8 cellular contexts compared by ENCODE assay signal in the genomic region with DNA sequence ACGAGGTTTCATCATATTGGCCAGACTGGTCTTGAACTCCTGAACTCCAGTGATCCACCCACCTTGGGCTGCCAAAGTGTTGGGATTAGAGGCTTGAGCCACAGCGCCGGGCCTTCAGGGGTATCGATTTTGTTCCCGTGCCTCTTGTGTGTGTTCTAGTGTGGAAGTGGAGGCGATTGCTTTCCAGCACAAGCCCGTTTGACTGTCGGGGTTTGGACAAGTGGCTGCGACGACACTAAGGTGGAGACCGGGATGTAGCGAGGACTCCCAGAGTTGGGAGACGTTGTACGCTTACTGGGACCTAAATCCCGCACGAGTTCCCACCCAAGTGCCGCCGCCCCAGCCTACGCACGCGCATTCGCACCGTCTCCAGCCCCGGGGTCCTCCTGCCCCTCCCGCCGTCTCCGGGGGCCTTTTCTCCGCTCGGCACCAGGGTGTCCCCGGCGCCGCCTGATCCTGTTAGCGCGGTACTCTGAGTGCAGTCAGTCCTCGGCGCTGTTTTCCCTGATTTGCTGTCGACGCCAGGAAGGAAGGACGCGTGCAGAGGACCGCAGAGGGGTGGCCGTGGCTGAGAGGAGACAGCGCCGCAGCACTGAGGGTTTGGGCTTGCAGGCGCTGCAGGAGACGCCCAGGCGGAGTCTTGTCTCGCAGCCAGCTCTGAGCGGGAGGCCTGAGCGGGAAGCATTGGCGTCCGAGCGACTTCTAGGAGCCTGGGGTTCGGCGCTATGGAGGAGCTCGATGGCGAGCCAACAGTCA. TPM values are rescaled to one million over a fixed set of nuclear protein-coding genes. Genes with fewer than 3 reads are reported as not detected.
DNase-seq lines count a peak whose midpoint lies in the region; ATAC-seq and TF ChIP-seq lines count a peak whose summit lies in the region.

A gene with protein sequence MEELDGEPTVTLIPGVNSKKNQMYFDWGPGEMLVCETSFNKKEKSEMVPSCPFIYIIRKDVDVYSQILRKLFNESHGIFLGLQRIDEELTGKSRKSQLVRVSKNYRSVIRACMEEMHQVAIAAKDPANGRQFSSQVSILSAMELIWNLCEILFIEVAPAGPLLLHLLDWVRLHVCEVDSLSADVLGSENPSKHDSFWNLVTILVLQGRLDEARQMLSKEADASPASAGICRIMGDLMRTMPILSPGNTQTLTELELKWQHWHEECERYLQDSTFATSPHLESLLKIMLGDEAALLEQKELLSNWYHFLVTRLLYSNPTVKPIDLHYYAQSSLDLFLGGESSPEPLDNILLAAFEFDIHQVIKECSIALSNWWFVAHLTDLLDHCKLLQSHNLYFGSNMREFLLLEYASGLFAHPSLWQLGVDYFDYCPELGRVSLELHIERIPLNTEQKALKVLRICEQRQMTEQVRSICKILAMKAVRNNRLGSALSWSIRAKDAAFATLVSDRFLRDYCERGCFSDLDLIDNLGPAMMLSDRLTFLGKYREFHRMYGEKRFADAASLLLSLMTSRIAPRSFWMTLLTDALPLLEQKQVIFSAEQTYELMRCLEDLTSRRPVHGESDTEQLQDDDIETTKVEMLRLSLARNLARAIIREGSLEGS (plus strand): TSS at position 643 of the 756 bp plus-strand sequence. CDS start 83 bp downstream, at position 726.

- H3K27ac ChIP-seq in liver (ENCODE audit: low read depth in 1 of 2, low read length in 2 of 2), result peak within 1 kb of the TSS; percentile 93 to 94

- TF ChIP-seq RAD21 in liver (IDR thresholded peaks at IDR 0.05), result peak in 1 of 2 donors; percentile 18

- H3K4me3 ChIP-seq in liver (ENCODE audit: low read depth in 1 of 3, low read length in 3 of 3), result peak within 1 kb of the TSS; percentile 83 to 99 (median 95)

- ATAC-seq in GM19324 (IDR thresholded peaks at IDR 0.05; ENCODE audit: low FRiP score, unreplicated experiment), result peak; percentile 81
- ATAC-seq in HG03571 (IDR thresholded peaks at IDR 0.05; ENCODE audit: unreplicated experiment), result peak; percentile 70

- DNase-seq in AML-193 (lab: John Stamatoyannopoulos, UW), result peak; percentile 92
- peak; percentile 99 for DNase-seq in NCI-H82 (lab: John Stamatoyannopoulos, UW)
- peak; percentile 93 to 96 for DNase-seq in activated CD4-positive, alpha-beta T cell treated with anti-CD3 and anti-CD28 coated beads, Interleukin-2, amount 50 U/mL, for 48 hours
- DNase-seq in dermis microvascular lymphatic vessel endothelial cell (ENCODE audit: low read depth in 2 of 2), result peak; percentile 79 to 94
- DNase-seq in stimulated activated CD4-positive, alpha-beta T cell treated with anti-CD3 and anti-CD28 coated beads, Interleukin-4, amount 100 ng/mL, for 1 hour, result peak; percentile 94

- no peaks in the 10 kb centered on the region for H3K9me3 ChIP-seq in liver (ENCODE audit: control insufficient read depth in 4 of 4, low read length in 3 of 4)

- H3K27me3 ChIP-seq in liver (ENCODE audit: control insufficient read depth in 4 of 4, insufficient read depth in 4 of 4, low read length in 3 of 4), result no peaks in the 10 kb centered on the region

- H3K9ac ChIP-seq in liver (ENCODE audit: low read depth in 1 of 2, low read length in 2 of 2), result peak within 1 kb of the TSS; percentile 90

- peaks cover 2 to 9% (median 6%) of the 10 kb centered on the region in 4 donors for H3K36me3 ChIP-seq in liver (ENCODE audit: control insufficient read depth in 4 of 4, insufficient read depth in 3 of 4, low read depth in 1 of 4, low read length in 3 of 4)

- H3K4me1 ChIP-seq in liver (ENCODE audit: control insufficient read depth in 4 of 4, insufficient read depth in 4 of 4, low read length in 3 of 4), result peaks cover 9 to 30% (median 19%) of the 10 kb centered on the region in 4 donors

- under 1% methylated on average over 57 of the region's 57 CpGs for WGBS in liver

- TF ChIP-seq CTCF in liver (IDR thresholded peaks at IDR 0.05; ENCODE audit: low read depth, low read length, missing input control), result no peak

TF ChIP-seq in liver, 16 proteins besides CTCF, POLR2A, EP300 and RAD21:
- TF ChIP-seq YY1 (IDR thresholded peaks at IDR 0.05) (peak; percentile 83), SP1 (IDR thresholded peaks at IDR 0.05) (peak; percentile 56), JUND (IDR thresholded peaks at IDR 0.05) (no peak), RXRA (IDR thresholded peaks at IDR 0.05) (peak; percentile 20 to 60), TAF1 (conservative IDR thresholded peaks at IDR 0.05) (peak; percentile 39), FOXA2 (IDR thresholded peaks at IDR 0.05) (no peak), NR2F2 (IDR thresholded peaks at IDR 0.05) (no peak), EGR1 (IDR thresholded peaks at IDR 0.05; ENCODE audit: low read depth in 2 of 2) (no peak), HNF4G (IDR thresholded peaks at IDR 0.05) (no peak), HNF4A (conservative IDR thresholded peaks at IDR 0.05) (peak; percentile 16 to 55), FOXA1 (IDR thresholded peaks at IDR 0.05) (no peak), GABPA (IDR thresholded peaks at IDR 0.05 in 1 of 2, conservative IDR thresholded peaks at IDR 0.05 in 1 of 2) (peak in 1 of 2 donors; percentile 56)
- TF ChIP-seq, protein P1, sequence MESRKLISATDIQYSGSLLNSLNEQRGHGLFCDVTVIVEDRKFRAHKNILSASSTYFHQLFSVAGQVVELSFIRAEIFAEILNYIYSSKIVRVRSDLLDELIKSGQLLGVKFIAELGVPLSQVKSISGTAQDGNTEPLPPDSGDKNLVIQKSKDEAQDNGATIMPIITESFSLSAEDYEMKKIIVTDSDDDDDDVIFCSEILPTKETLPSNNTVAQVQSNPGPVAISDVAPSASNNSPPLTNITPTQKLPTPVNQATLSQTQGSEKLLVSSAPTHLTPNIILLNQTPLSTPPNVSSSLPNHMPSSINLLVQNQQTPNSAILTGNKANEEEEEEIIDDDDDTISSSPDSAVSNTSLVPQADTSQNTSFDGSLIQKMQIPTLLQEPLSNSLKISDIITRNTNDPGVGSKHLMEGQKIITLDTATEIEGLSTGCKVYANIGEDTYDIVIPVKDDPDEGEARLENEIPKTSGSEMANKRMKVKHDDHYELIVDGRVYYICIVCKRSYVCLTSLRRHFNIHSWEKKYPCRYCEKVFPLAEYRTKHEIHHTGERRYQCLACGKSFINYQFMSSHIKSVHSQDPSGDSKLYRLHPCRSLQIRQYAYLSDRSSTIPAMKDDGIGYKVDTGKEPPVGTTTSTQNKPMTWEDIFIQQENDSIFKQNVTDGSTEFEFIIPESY (IDR thresholded peaks at IDR 0.05), result peak; percentile 90
- TF ChIP-seq, protein P2, sequence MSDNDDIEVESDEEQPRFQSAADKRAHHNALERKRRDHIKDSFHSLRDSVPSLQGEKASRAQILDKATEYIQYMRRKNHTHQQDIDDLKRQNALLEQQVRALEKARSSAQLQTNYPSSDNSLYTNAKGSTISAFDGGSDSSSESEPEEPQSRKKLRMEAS (IDR thresholded peaks at IDR 0.05), result peak; percentile 49
- TF ChIP-seq, protein P3, sequence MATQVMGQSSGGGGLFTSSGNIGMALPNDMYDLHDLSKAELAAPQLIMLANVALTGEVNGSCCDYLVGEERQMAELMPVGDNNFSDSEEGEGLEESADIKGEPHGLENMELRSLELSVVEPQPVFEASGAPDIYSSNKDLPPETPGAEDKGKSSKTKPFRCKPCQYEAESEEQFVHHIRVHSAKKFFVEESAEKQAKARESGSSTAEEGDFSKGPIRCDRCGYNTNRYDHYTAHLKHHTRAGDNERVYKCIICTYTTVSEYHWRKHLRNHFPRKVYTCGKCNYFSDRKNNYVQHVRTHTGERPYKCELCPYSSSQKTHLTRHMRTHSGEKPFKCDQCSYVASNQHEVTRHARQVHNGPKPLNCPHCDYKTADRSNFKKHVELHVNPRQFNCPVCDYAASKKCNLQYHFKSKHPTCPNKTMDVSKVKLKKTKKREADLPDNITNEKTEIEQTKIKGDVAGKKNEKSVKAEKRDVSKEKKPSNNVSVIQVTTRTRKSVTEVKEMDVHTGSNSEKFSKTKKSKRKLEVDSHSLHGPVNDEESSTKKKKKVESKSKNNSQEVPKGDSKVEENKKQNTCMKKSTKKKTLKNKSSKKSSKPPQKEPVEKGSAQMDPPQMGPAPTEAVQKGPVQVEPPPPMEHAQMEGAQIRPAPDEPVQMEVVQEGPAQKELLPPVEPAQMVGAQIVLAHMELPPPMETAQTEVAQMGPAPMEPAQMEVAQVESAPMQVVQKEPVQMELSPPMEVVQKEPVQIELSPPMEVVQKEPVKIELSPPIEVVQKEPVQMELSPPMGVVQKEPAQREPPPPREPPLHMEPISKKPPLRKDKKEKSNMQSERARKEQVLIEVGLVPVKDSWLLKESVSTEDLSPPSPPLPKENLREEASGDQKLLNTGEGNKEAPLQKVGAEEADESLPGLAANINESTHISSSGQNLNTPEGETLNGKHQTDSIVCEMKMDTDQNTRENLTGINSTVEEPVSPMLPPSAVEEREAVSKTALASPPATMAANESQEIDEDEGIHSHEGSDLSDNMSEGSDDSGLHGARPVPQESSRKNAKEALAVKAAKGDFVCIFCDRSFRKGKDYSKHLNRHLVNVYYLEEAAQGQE (IDR thresholded peaks at IDR 0.05), result no peak
- TF ChIP-seq, protein P4, sequence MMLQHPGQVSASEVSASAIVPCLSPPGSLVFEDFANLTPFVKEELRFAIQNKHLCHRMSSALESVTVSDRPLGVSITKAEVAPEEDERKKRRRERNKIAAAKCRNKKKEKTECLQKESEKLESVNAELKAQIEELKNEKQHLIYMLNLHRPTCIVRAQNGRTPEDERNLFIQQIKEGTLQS (IDR thresholded peaks at IDR 0.05), result no peak

RNA-seq across cellular contexts. Expression of the gene that starts here (rescaled TPM):
- total RNA-seq in dermis microvascular lymphatic vessel endothelial cell (39.4 and 39.7 TPM in 2 replicates), liver (10 to 100 TPM; 27.9 to 36.3 TPM)
- polyA plus RNA-seq in liver, result 10 to 100 TPM; 15.2 to 31.2 TPM

Comparison
In these comparisons a context has a peak if more than half of its experiments do, and no peak if none do; other contexts are left out.
1. Peak in every context shown above with its lines: DNase-seq, ATAC-seq, H3K4me3 ChIP-seq and H3K27ac ChIP-seq.